ENCODE assay signal across 8 cellular contexts in genomic region chr1:7470904-7471638, GRCh38.
A peak's percentile ranks its signal among the peaks of the same experiment; 100 is the strongest.
DNase-seq lines count a peak whose midpoint lies in the region; ATAC-seq lines count a peak whose summit lies in the region.

No MANE protein-coding gene starts in this region.

- no peak for ATAC-seq in GM21367 (IDR thresholded peaks at IDR 0.05; ENCODE audit: unreplicated experiment)

- peak; percentile 99 for DNase-seq in ELR (ENCODE audit: low read depth)
- peak; percentile 92 for DNase-seq in RKO (ENCODE audit: low spot score)
- DNase-seq in fibroblast of peridontal ligament (ENCODE audit: extremely low read depth): peak; percentile 97
- DNase-seq in pulmonary artery endothelial cell (ENCODE audit: low read depth, low spot score): peak; percentile 67
- DNase-seq in GM19238 (ENCODE audit: insufficient read length, low spot score): no peak
- DNase-seq in Kasumi-1 (lab: John Stamatoyannopoulos, UW): no peak
- no peak for DNase-seq in middle frontal gyrus (ENCODE audit: extremely low spot score, low spot score)

Comparison
In these comparisons a context has a peak if more than half of its experiments do, and no peak if none do; other contexts are left out.
1. DNase-seq: peak in ELR (single experiment), RKO (single experiment), fibroblast of peridontal ligament (single experiment) and pulmonary artery endothelial cell (single experiment); none in GM19238 (single experiment), Kasumi-1 (0 of 2) and middle frontal gyrus (single experiment).